9 cellular contexts compared by ENCODE assay signal in the genomic region with DNA sequence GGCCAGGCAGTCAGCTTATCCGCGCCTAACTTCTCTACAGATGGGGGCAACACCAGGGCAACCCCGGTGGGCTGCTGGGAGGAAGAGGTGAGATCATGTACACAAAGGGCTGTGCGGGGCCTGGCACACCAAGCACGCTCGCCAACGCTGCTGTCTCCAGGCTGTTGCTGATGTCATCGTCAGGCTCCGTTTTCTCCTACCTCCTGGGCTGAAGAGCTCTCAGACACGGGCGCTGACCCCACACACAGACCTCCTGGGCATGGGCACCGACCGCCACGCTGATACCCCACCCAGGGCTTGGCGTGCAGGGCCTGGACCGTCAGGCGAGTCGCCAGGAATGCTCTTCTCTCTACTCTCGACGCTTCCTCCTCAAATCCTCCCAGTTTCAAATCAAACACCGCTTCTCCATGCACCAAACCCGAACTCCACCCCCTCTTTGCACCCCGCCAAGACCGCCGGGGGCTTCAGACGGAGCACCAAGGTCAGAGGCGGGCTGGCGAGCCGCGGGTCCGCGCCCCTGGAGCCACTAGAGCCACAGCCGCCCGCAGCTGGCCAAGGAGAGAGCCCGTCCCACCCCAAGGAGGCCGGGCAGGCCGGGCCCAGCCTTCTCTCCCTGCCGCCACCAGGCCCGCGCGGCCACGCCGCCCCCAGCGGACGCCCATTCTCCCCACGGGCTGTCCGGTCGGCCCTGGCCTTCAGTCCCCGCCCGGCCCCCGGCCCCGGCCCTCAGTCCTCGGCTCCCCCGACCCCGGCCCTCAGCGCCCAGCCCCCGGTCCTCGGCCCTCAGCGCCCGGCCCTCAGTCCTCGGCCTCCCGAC. TPM values are rescaled to one million over a fixed set of nuclear protein-coding genes. Genes with fewer than 3 reads are reported as not detected.
A peak's percentile ranks its signal among the peaks of the same experiment; 100 is the strongest.
DNase-seq lines count a peak whose midpoint lies in the region; ATAC-seq and TF ChIP-seq lines count a peak whose summit lies in the region.
"Had no signal": no experiment of that assay in that cellular context is flagged by ENCODE, and none has a peak within 500 bp of the region (broad histone marks: within the 10 kb centered on the region; RNA-seq: fewer than 3 reads in every experiment).

No MANE protein-coding gene starts in this region.

- peaks cover 4% of the 10 kb centered on the region for H3K27me3 ChIP-seq in kidney epithelial cell (ENCODE audit: control insufficient read depth, insufficient read depth, low read length)

- H3K9ac ChIP-seq in ES-I3 (ENCODE audit: low read depth, low read length) = peak overlapping the region; percentile 69; the same call in 1 of the 2 replicates

- ATAC-seq in HG02884 (IDR thresholded peaks at IDR 0.05; ENCODE audit: unreplicated experiment) = no peak

- H3K4me1 ChIP-seq in ES-I3 (ENCODE audit: insufficient read depth, low read length) = peaks cover 29% of the 10 kb centered on the region

- H3K36me3 ChIP-seq in ES-I3 (ENCODE audit: insufficient read depth, low read length) (no peaks in the 10 kb centered on the region), kidney epithelial cell (ENCODE audit: control insufficient read depth, insufficient read depth, low read length) (no peaks in the 10 kb centered on the region)

- DNase-seq in NB4 (ENCODE audit: low read depth) (peak; percentile 36), astrocyte of the spinal cord (ENCODE audit: low read depth, low spot score) (peak; percentile 49), kidney epithelial cell (ENCODE audit: low read depth) (no peak), NCI-H524 (lab: John Stamatoyannopoulos, UW) (no peak), NCI-H2227 (lab: John Stamatoyannopoulos, UW; ENCODE audit: unreplicated experiment) (no peak)
- DNase-seq in stimulated activated CD4-positive, alpha-beta T cell treated with anti-CD3 and anti-CD28 coated beads, Interleukin-4, amount 100 ng/mL, for 4 hours = peak; percentile 20 to 32

- peak overlapping the region; percentile 59 for H3K4me3 ChIP-seq in NB4 (ENCODE audit: low read depth, low read length)
- peak overlapping the region; percentile 57 for H3K4me3 ChIP-seq in astrocyte of the spinal cord (ENCODE audit: low read depth, low read length)
- H3K4me3 ChIP-seq in kidney epithelial cell (ENCODE audit: low read depth, low read length) = peak overlapping the region; percentile 55

- TF ChIP-seq POLR2A in NB4 (IDR thresholded peaks at IDR 0.05; ENCODE audit: extremely low read depth, insufficient read length) = no peak

- in situ Hi-C loops in astrocyte of the spinal cord (cut with HindIII; ENCODE audit: low sequenced_read_pairs) = no loop called here

- H3K9me3 ChIP-seq in ES-I3 (ENCODE audit: control insufficient read depth, insufficient read depth, low read length) = no peaks in the 10 kb centered on the region

- TF ChIP-seq CTCF in NB4 (IDR thresholded peaks at IDR 0.05; ENCODE audit: low read depth, low read length) (no peak), astrocyte of the spinal cord (IDR thresholded peaks at IDR 0.05; ENCODE audit: low read depth, low read length) (no peak), kidney epithelial cell (IDR thresholded peaks at IDR 0.05; ENCODE audit: insufficient read depth, low read length, poor library complexity, severe bottlenecking) (no peak)

RNA-seq across cellular contexts. Expression of a gene that starts 0.8 kb away (rescaled TPM):
- total RNA-seq in kidney epithelial cell = 96.6 and 127 TPM in 2 replicates

RNA-seq across cellular contexts. Expression of a gene that starts 7.3 kb away (rescaled TPM):
- 27.3 and 29.0 TPM in 2 replicates for total RNA-seq in kidney epithelial cell
- total RNA-seq: subcutaneous adipose tissue had no signal

RNA-seq across cellular contexts. Expression of a gene that starts 12.6 kb away (rescaled TPM):
- total RNA-seq in kidney epithelial cell = 0.68 and 1.8 TPM in 2 replicates
- total RNA-seq: subcutaneous adipose tissue had no signal

RNA-seq across cellular contexts. Expression of a gene that starts 33.4 kb away (rescaled TPM):
- 48.3 and 75.4 TPM in 2 replicates for total RNA-seq in kidney epithelial cell

RNA-seq across cellular contexts. Expression of a gene that starts 34.0 kb away (rescaled TPM):
- total RNA-seq in kidney epithelial cell = 41.3 and 50.2 TPM in 2 replicates

Comparison
In these comparisons a context has a peak if more than half of its experiments do, and no peak if none do; other contexts are left out.
1. DNase-seq: peak in NB4 (single experiment), astrocyte of the spinal cord (single experiment) and stimulated activated CD4-positive, alpha-beta T cell treated with anti-CD3 and anti-CD28 coated beads, Interleukin-4, amount 100 ng/mL, for 4 hours (2 of 2); none in kidney epithelial cell (single experiment), NCI-H524 (0 of 2) and NCI-H2227 (single experiment).
2. Peak in every context shown above with its lines, with median percentiles within 50 percentile points of each other: H3K4me3 ChIP-seq.